In the genomic region with DNA sequence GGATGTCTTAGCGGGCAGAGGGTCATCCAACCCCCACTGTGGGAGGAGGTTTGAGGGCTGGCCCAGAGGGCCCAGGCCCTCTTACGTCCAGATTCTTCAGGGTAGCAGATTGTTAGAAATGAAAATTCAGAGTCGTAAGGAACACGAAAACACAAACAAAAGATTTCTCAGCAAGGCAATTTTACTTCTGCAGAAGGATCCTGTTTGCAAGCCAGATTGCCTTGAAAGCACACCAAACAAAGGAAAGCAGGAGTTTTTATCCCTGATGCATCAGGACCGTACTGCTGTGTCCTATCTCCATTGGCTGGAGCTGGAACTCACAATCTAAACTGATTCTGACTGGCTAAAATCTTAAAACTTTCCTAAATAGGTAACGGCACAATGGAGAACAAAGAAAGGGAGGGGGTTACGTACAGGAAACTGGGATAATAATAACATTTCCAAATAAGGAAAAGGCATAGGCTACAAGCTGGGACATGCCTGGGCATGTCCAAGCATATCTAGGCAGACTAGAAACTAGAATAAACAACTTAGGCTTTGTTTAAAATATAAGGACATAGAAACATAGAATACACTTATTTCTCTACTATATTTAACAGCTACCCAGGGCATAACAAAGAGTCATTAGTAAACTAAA, we compare ENCODE assay signal across 21 cellular contexts.
DNase-seq lines count a peak whose midpoint lies in the region; ATAC-seq and TF ChIP-seq lines count a peak whose summit lies in the region.
"Had no signal": no experiment of that assay in that cellular context is flagged by ENCODE, and none has a peak within 500 bp of the region (broad histone marks: within the 10 kb centered on the region; RNA-seq: fewer than 3 reads in every experiment).

No MANE protein-coding gene starts in this region.

- no peak overlapping the region for H3K9ac ChIP-seq in neural progenitor cell

- H3K4me3 Mint-ChIP-seq in chondrocyte (ENCODE audit: unreplicated experiment) (no peak overlapping the region), neural progenitor cell (peak overlapping the region; percentile 56)
- H3K4me3 Mint-ChIP-seq: activated naive CD8-positive, alpha-beta T cell; activated T-cell treated with anti-CD3 and anti-CD28 coated beads, Interleukin-2, amount 50 U/mL, for 24 hours; memory B cell had no signal

- H3K9me3 Mint-ChIP-seq in chondrocyte (ENCODE audit: low read depth) (peaks cover 40% of the 10 kb centered on the region), neural progenitor cell (peaks cover 51% of the 10 kb centered on the region)

- H3K36me3 Mint-ChIP-seq in chondrocyte (ENCODE audit: low read depth): peaks cover 17% of the 10 kb centered on the region
- no peaks in the 10 kb centered on the region for H3K36me3 Mint-ChIP-seq in neural progenitor cell

- H3K27ac ChIP-seq in neural progenitor cell (no peak overlapping the region), heart right ventricle (no peak overlapping the region)
- H3K27ac ChIP-seq: gastroesophageal sphincter, upper lobe of right lung had no signal

- H3K27me3 ChIP-seq in neural progenitor cell (no peaks in the 10 kb centered on the region), heart right ventricle (no peaks in the 10 kb centered on the region)
- H3K27me3 ChIP-seq: BE2C, gastroesophageal sphincter, upper lobe of right lung had no signal

- no peaks in the 10 kb centered on the region for H3K36me3 ChIP-seq in neural progenitor cell
- no peaks in the 10 kb centered on the region for H3K36me3 ChIP-seq in heart right ventricle
- H3K36me3 ChIP-seq: BE2C, gastroesophageal sphincter, upper lobe of right lung had no signal

- H3K9me3 ChIP-seq in neural progenitor cell (ENCODE audit: low read depth) (no peaks in the 10 kb centered on the region), heart right ventricle (peaks cover 0 to 48% (median 21%) of the 10 kb centered on the region in 11 donors)
- H3K9me3 ChIP-seq: BE2C had no signal

- H3K27me3 Mint-ChIP-seq in chondrocyte (ENCODE audit: low read depth) (no peaks in the 10 kb centered on the region), neural progenitor cell (ENCODE audit: insufficient read depth, low read depth) (peaks cover 5% of the 10 kb centered on the region)
- H3K27me3 Mint-ChIP-seq: activated naive CD8-positive, alpha-beta T cell had no signal

- TF ChIP-seq CTCF in chondrocyte (IDR thresholded peaks at IDR 0.05): no peak
- TF ChIP-seq CTCF in neural progenitor cell (IDR thresholded peaks at IDR 0.05): no peak
- TF ChIP-seq CTCF in heart right ventricle (IDR thresholded peaks at IDR 0.05): no peak

- DNase-seq in NCI-H748 (lab: John Stamatoyannopoulos, UW; ENCODE audit: unreplicated experiment): peak; percentile 26
- no peak for DNase-seq in NCI-H748 treated with DMSO at 0.1 percent for 48 hours (lab: John Stamatoyannopoulos, UW)
- peak; percentile 48 for DNase-seq in KBM-7
- DNase-seq in chondrocyte (ENCODE audit: low spot score): no peak
- no peak for DNase-seq in neural progenitor cell (ENCODE audit: low spot score)
- no peak for DNase-seq in dedifferentiated amniotic fluid mesenchymal stem cell (ENCODE audit: extremely low spot score)
- no peak for DNase-seq in activated CD4-positive, CD25-positive, alpha-beta regulatory T cell treated with anti-CD3 and anti-CD28 coated beads, Interleukin-2, amount 50 U/mL, for 72 hours
- no peak for DNase-seq in heart right ventricle
- DNase-seq: activated CD8-positive, alpha-beta memory T cell treated with anti-CD3 and anti-CD28 coated beads for 24 hours; activated T-cell treated with anti-CD3 and anti-CD28 coated beads, Interleukin-2, amount 50 U/mL, for 24 hours; BE2C; effector CD4-positive, alpha-beta T cell; kidney glomerular epithelial cell; NCI-H187; NCI-H226; upper lobe of right lung had no signal

- no peaks in the 10 kb centered on the region for H3K4me1 Mint-ChIP-seq in chondrocyte (ENCODE audit: low read depth)
- H3K4me1 Mint-ChIP-seq in neural progenitor cell: no peaks in the 10 kb centered on the region
- H3K4me1 Mint-ChIP-seq: memory B cell had no signal

- no peak overlapping the region for H3K4me3 ChIP-seq in neural progenitor cell
- H3K4me3 ChIP-seq in heart right ventricle: no peak overlapping the region
- H3K4me3 ChIP-seq: gastroesophageal sphincter, upper lobe of right lung had no signal

- H3F3A ChIP-seq in neural progenitor cell (ENCODE audit: low read depth): no peaks in the 10 kb centered on the region

- H3K27ac Mint-ChIP-seq in chondrocyte (ENCODE audit: unreplicated experiment) (peak overlapping the region; percentile 63), neural progenitor cell (no peak overlapping the region)
- H3K27ac Mint-ChIP-seq: activated naive CD8-positive, alpha-beta T cell; activated T-cell treated with anti-CD3 and anti-CD28 coated beads, Interleukin-2, amount 50 U/mL, for 24 hours; memory B cell had no signal

- intact Hi-C loops in heart right ventricle (cut with DNase I): no loop called here

- H3K4me2 ChIP-seq in neural progenitor cell: no peak overlapping the region

- H2AFZ ChIP-seq in neural progenitor cell (replicated peaks): no peak overlapping the region

- no peaks in the 10 kb centered on the region for H4K20me1 ChIP-seq in neural progenitor cell (ENCODE audit: low read depth)

- 90% methylated on average over 7 of the region's 7 CpGs for WGBS in heart right ventricle, 2 donors

- H3K79me2 ChIP-seq in neural progenitor cell (ENCODE audit: low read depth): no peaks in the 10 kb centered on the region

- no peak for ATAC-seq in heart right ventricle
- ATAC-seq: activated CD4-positive, CD25-positive, alpha-beta regulatory T cell treated with anti-CD3 and anti-CD28 coated beads, Interleukin-2, amount 50 U/mL, for 24 hours; gastroesophageal sphincter; Right ventricle myocardium inferior; upper lobe of right lung had no signal

- in situ Hi-C loops in KBM-7 (cut with MboI; ENCODE audit: low pct_unique_long_range_greater_than_20kb, low sequenced_read_pairs): no loop called here

- H3K4me1 ChIP-seq in neural progenitor cell (no peaks in the 10 kb centered on the region), heart right ventricle (no peaks in the 10 kb centered on the region)
- H3K4me1 ChIP-seq: BE2C, gastroesophageal sphincter, upper lobe of right lung had no signal

Comparison
In these comparisons a context has a peak if more than half of its experiments do, and no peak if none do; other contexts are left out.
1. DNase-seq: peak in NCI-H748 (single experiment) and KBM-7 (single experiment); none in NCI-H748 treated with DMSO at 0.1 percent for 48 hours (single experiment), chondrocyte (single experiment), neural progenitor cell (single experiment), dedifferentiated amniotic fluid mesenchymal stem cell (single experiment), activated CD4-positive, CD25-positive, alpha-beta regulatory T cell treated with anti-CD3 and anti-CD28 coated beads, Interleukin-2, amount 50 U/mL, for 72 hours (single experiment) and heart right ventricle (0 of 2).